16 cellular contexts compared by ENCODE assay signal in genomic region chrX:118360429-118361125, GRCh38. TPM values are rescaled to one million over a fixed set of nuclear protein-coding genes. Genes with fewer than 3 reads are reported as not detected.
DNase-seq lines count a peak whose midpoint lies in the region; ATAC-seq and TF ChIP-seq lines count a peak whose summit lies in the region.
"Had no signal": no experiment of that assay in that cellular context is flagged by ENCODE, and none has a peak within 500 bp of the region (broad histone marks: within the 10 kb centered on the region; RNA-seq: fewer than 3 reads in every experiment).

No MANE protein-coding gene starts in this region.

- no peaks in the 10 kb centered on the region for H3K79me1 ChIP-seq in mesenchymal stem cell (replicated peaks; ENCODE audit: low read length, poor library complexity, severe bottlenecking)

- H3K4ac ChIP-seq in mesenchymal stem cell (ENCODE audit: low read depth in 1 of 2, low read length in 2 of 2), result no peak overlapping the region

- no peak overlapping the region for H2BK5ac ChIP-seq in mesenchymal stem cell (ENCODE audit: low read depth, low read length, poor library complexity, severe bottlenecking)

- no peak overlapping the region for H3K23ac ChIP-seq in mesenchymal stem cell (ENCODE audit: low read length in 2 of 2)

- DNase-seq in AG20443 (ENCODE audit: low spot score) (peak; percentile 5), mammary epithelial cell (peak; percentile 61), mesenchymal stem cell (peak; percentile 29), AML-193 (lab: John Stamatoyannopoulos, UW) (no peak)
- DNase-seq in activated CD4-positive, CD25-positive, alpha-beta regulatory T cell (lab: John Stamatoyannopoulos, UW), result no peak
- DNase-seq: activated CD4-positive, alpha-beta T cell treated with anti-CD3 and anti-CD28 coated beads, Interleukin-2, amount 50 U/mL, for 1 hour; activated T-cell treated with anti-CD3 and anti-CD28 coated beads, Interleukin-2, amount 50 U/mL, for 4 hours; adrenal gland; effector CD8-positive, alpha-beta T cell; foreskin melanocyte; NCI-H187 treated with DMSO at 0.1 percent for 48 hours; NCI-H82; stimulated activated CD4-positive, alpha-beta T cell treated with anti-CD3 and anti-CD28 coated beads, Interleukin-12 subunit alpha, Interleukin-12 subunit beta, amount 100 ng/mL, for 4 hours had no signal

- no peak overlapping the region for H4K91ac ChIP-seq in mesenchymal stem cell (ENCODE audit: low read length)

- no peak overlapping the region for H3K14ac ChIP-seq in mesenchymal stem cell (ENCODE audit: low read length in 2 of 2)

- no peaks in the 10 kb centered on the region for H3K27me3 ChIP-seq in HUES6 (ENCODE audit: control insufficient read depth, insufficient read depth, low read length)
- no peaks in the 10 kb centered on the region for H3K27me3 ChIP-seq in mammary epithelial cell (ENCODE audit: insufficient read depth, low read length)
- H3K27me3 ChIP-seq in mesenchymal stem cell (ENCODE audit: control insufficient read depth in 1 of 2, insufficient read depth in 1 of 2, low read length in 2 of 2), result no peaks in the 10 kb centered on the region
- H3K27me3 ChIP-seq: adrenal gland had no signal

- H3K4me1 ChIP-seq in HUES6 (ENCODE audit: control insufficient read depth, insufficient read depth, low read length) (peaks cover 27% of the 10 kb centered on the region), mammary epithelial cell (ENCODE audit: insufficient read depth, low read length) (peaks cover 12% of the 10 kb centered on the region), mesenchymal stem cell (ENCODE audit: control insufficient read depth, insufficient read depth, low read depth, low read length) (no peaks in the 10 kb centered on the region)

- no peak for TF ChIP-seq CTCF in mammary epithelial cell (conservative IDR thresholded peaks at IDR 0.05 in 1 of 2, IDR thresholded peaks at IDR 0.05 in 1 of 2; ENCODE audit: extremely low read depth in 1 of 2, insufficient read depth in 1 of 2, low read depth in 1 of 2, low read length in 2 of 2)

- no peak overlapping the region for H2BK12ac ChIP-seq in mesenchymal stem cell (ENCODE audit: low read length in 2 of 2)

- H2AFZ ChIP-seq in mammary epithelial cell (ENCODE audit: low read depth, low read length) (no peak overlapping the region), mesenchymal stem cell (ENCODE audit: low read depth, low read length) (no peak overlapping the region)

- no peak overlapping the region for H2BK15ac ChIP-seq in mesenchymal stem cell (ENCODE audit: low read depth, poor library complexity, severe bottlenecking)

- H3K9me3 ChIP-seq in HUES6 (ENCODE audit: control insufficient read depth, insufficient read depth, low read depth, low read length) (no peaks in the 10 kb centered on the region), mammary epithelial cell (replicated peaks; ENCODE audit: insufficient read depth, low read length) (no peaks in the 10 kb centered on the region), mesenchymal stem cell (ENCODE audit: control insufficient read depth, low read length) (no peaks in the 10 kb centered on the region)
- H3K9me3 ChIP-seq: adrenal gland had no signal

- H3K79me2 ChIP-seq in mammary epithelial cell (ENCODE audit: insufficient read depth, low read length), result peaks cover 87% of the 10 kb centered on the region

- intact Hi-C loops in mammary epithelial cell (cut with micrococcal nuclease), result no loop called here

- no peaks in the 10 kb centered on the region for H4K20me1 ChIP-seq in mammary epithelial cell (ENCODE audit: insufficient read depth, low read length)

- H4K8ac ChIP-seq in mesenchymal stem cell (ENCODE audit: low read length), result no peak overlapping the region

- BruUV-seq in mammary epithelial cell (replicated peaks; lab: Mats Ljungman, UMichigan), result no TSS peak

- 91% methylated on average over 3 of the region's 3 CpGs for WGBS in mammary epithelial cell (ENCODE audit: low coverage, missing lambda C conversion rate)
- 76% methylated on average over 2 of the region's 3 CpGs for WGBS in mesenchymal stem cell

- H3K4me3 ChIP-seq in HUES6 (ENCODE audit: low read depth, low read length), result no peak overlapping the region
- H3K4me3 ChIP-seq in mammary epithelial cell (replicated peaks in 1 of 3; ENCODE audit: insufficient read depth in 1 of 3, low read depth in 2 of 3, low read length in 3 of 3), result no peak overlapping the region
- no peak overlapping the region for H3K4me3 ChIP-seq in mesenchymal stem cell (ENCODE audit: insufficient read depth in 1 of 2, low read depth in 1 of 2, low read length in 2 of 2)
- H3K4me3 ChIP-seq: adrenal gland had no signal

- in situ Hi-C loops in mammary epithelial cell (cut with MboI; ENCODE audit: low sequenced_read_pairs in 2 of 2), result no loop called here

- H3K27ac ChIP-seq in HUES6 (ENCODE audit: low read depth, low read length) (peak overlapping the region; percentile 44; the same call in 1 of the 2 replicates), mammary epithelial cell (ENCODE audit: insufficient read depth, low read depth, low read length) (peak overlapping the region; percentile 31), mesenchymal stem cell (ENCODE audit: low read length, poor library complexity, severe bottlenecking) (no peak overlapping the region)
- H3K27ac ChIP-seq: adrenal gland had no signal

- no peak overlapping the region for H2AK5ac ChIP-seq in mesenchymal stem cell (ENCODE audit: low read length, severe bottlenecking)

- H3K9ac ChIP-seq in HUES6 (ENCODE audit: low read length), result no peak overlapping the region
- H3K9ac ChIP-seq in mammary epithelial cell (ENCODE audit: insufficient read depth, low read length), result no peak overlapping the region
- peak overlapping the region; percentile 1 for H3K9ac ChIP-seq in mesenchymal stem cell (ENCODE audit: low read length)

- CTCF ChIA-PET in mammary epithelial cell (lab: Charles Lee; ENCODE audit: low non-redundant PET), result no interaction called here

- dilution Hi-C loops in mammary epithelial cell (cut with HindIII; ENCODE audit: low sequenced_read_pairs), result no loop called here

- ATAC-seq in GM18858 (IDR thresholded peaks at IDR 0.05; ENCODE audit: unreplicated experiment) (no peak), GM19324 (IDR thresholded peaks at IDR 0.05; ENCODE audit: low FRiP score, unreplicated experiment) (no peak)
- ATAC-seq: activated T-cell treated with anti-CD3 and anti-CD28 coated beads, Interleukin-2, amount 50 U/mL, for 4 hours had no signal

- no peaks in the 10 kb centered on the region for H3K36me3 ChIP-seq in HUES6 (ENCODE audit: control insufficient read depth, insufficient read depth, low read length)
- H3K36me3 ChIP-seq in mammary epithelial cell (ENCODE audit: insufficient read depth, low read length), result no peaks in the 10 kb centered on the region
- H3K36me3 ChIP-seq in mesenchymal stem cell (ENCODE audit: control insufficient read depth in 1 of 2, insufficient read depth in 2 of 2, low read depth in 1 of 2, low read length in 2 of 2), result no peaks in the 10 kb centered on the region
- H3K36me3 ChIP-seq: adrenal gland had no signal

- no peak overlapping the region for H2BK120ac ChIP-seq in mesenchymal stem cell (ENCODE audit: low read depth, low read length)

- H3K4me2 ChIP-seq in mammary epithelial cell (ENCODE audit: insufficient read depth, low read depth, low read length) (peak overlapping the region; percentile 26), mesenchymal stem cell (ENCODE audit: low read length, poor library complexity, severe bottlenecking) (no peak overlapping the region)

- H3K18ac ChIP-seq in mesenchymal stem cell (ENCODE audit: low read depth in 1 of 2, low read length in 2 of 2), result no peak overlapping the region

RNA-seq across cellular contexts. Expression of gene WDR44, which starts 14.7 kb away (rescaled TPM):
- 10 to 100 TPM; 18.9 to 23.7 TPM for total RNA-seq in mammary epithelial cell
- polyA plus RNA-seq in mammary epithelial cell, result 11.3 TPM
- 9.5 TPM for polyA minus RNA-seq in mammary epithelial cell
- 9.9 TPM for polyA plus RNA-seq in mesenchymal stem cell (2013, experiment 1 of 2)
- 9.4 TPM for polyA plus RNA-seq in mesenchymal stem cell (2013, experiment 2 of 2)

Comparison
In these comparisons a context has a peak if more than half of its experiments do, and no peak if none do; other contexts are left out.
1. DNase-seq: peak in AG20443 (single experiment), mammary epithelial cell (single experiment) and mesenchymal stem cell (single experiment); none in AML-193 (0 of 2) and activated CD4-positive, CD25-positive, alpha-beta regulatory T cell (0 of 4).